In the genomic region with DNA sequence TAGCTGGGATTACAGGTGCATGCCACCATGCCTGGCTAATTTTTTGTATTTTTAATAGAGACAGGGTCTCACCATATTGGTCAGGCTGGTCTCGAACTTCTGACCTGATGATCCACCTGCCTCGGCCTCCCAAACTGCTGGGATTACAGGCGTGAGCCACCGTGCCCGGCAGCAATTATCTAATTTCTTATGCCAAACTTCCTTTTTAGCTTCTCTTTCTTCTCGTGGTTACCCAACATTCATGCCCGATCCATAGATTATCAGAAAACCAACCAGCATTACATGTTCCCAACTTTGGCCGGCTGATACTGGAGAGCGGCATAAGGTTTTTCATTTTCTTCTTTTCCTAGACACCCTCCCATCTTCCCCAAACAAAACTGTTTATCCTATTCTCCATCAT, we compare ENCODE assay signal across 29 cellular contexts.
"Had no signal": no experiment of that assay in that cellular context is flagged by ENCODE, and none has a peak within 500 bp of the region (broad histone marks: within the 10 kb centered on the region; RNA-seq: fewer than 3 reads in every experiment).

No MANE protein-coding gene starts in this region.

- H3K36me3 ChIP-seq: colonic mucosa, esophagus squamous epithelium, heart right ventricle, neural progenitor cell, right atrium auricular region, sigmoid colon, thoracic aorta, tibial nerve, upper lobe of left lung had no signal

- DNase-seq: colonic mucosa; dermis blood vessel endothelial cell; effector memory CD4-positive, alpha-beta T cell; erythroblast; esophagus squamous epithelium; foreskin melanocyte; glutamatergic neuron; heart right ventricle; hippocampal formation; left cardiac atrium; left lung; mesenchymal stem cell; mucosa of descending colon; naive B cell; sigmoid colon; stimulated activated CD4-positive, alpha-beta T cell treated with anti-CD3 and anti-CD28 coated beads, Interleukin-2, amount 100 ng/mL, for 48 hours; stimulated activated naive B cell treated with anti-CD40 and anti-IgM and Interleukin-4, amounts not matched to agents 10 μg/mL and 1 μg/mL and 100 μg/mL, for 72 hours had no signal

- H3K27me3 ChIP-seq: colonic mucosa, esophagus squamous epithelium, heart right ventricle, left lung, neural progenitor cell, right atrium auricular region, sigmoid colon, tibial nerve, upper lobe of left lung had no signal

- H3K27ac Mint-ChIP-seq: mesothelial cell of epicardium; natural killer cell treated with Interleukin-12 subunit alpha and Interleukin-12 subunit beta and Interleukin-15 and Interleukin-18, amount 100 ng/mL, for 72 hours; neural progenitor cell; progenitor cell of endocrine pancreas; stimulated activated naive B cell treated with anti-CD40 and anti-IgM and Interleukin-4, amounts not matched to agents 10 μg/mL and 1 μg/mL and 100 μg/mL, for 72 hours; stimulated activated naive CD8-positive, alpha-beta T cell treated with anti-CD3 and anti-CD28 coated beads, Interleukin-15, Interleukin-2, amounts not matched to agents 100 ng/mL and 50 ng/mL, for 24 hours had no signal

- H3K4me1 ChIP-seq: colonic mucosa, neural progenitor cell, parathyroid adenoma, right atrium auricular region, sigmoid colon, tibial nerve, upper lobe of left lung had no signal

- H3K4me3 ChIP-seq: colonic mucosa, esophagus squamous epithelium, heart right ventricle, left lung, mucosa of descending colon, neural progenitor cell, right atrium auricular region, sigmoid colon, thoracic aorta, tibial nerve, upper lobe of left lung had no signal

- H3K9me3 ChIP-seq: colonic mucosa, esophagus squamous epithelium, heart right ventricle, left lung, mucosa of descending colon, right atrium auricular region, sigmoid colon, thoracic aorta, tibial nerve, upper lobe of left lung had no signal

- H3K27me3 Mint-ChIP-seq: natural killer cell treated with Interleukin-12 subunit alpha and Interleukin-12 subunit beta and Interleukin-15 and Interleukin-18, amount 100 ng/mL, for 72 hours; progenitor cell of endocrine pancreas; stimulated activated naive B cell treated with anti-CD40 and anti-IgM and Interleukin-4, amounts not matched to agents 10 μg/mL and 1 μg/mL and 100 μg/mL, for 72 hours; stimulated activated naive CD8-positive, alpha-beta T cell treated with anti-CD3 and anti-CD28 coated beads, Interleukin-15, Interleukin-2, amounts not matched to agents 100 ng/mL and 50 ng/mL, for 24 hours had no signal

- H3K4me2 ChIP-seq: neural progenitor cell had no signal

- H3K4me1 Mint-ChIP-seq: naive B cell; neural progenitor cell; stimulated activated naive B cell treated with anti-CD40 and anti-IgM and Interleukin-4, amounts not matched to agents 10 μg/mL and 1 μg/mL and 100 μg/mL, for 72 hours had no signal

- H3K79me2 ChIP-seq: parathyroid adenoma had no signal

- H3K27ac ChIP-seq: colonic mucosa, esophagus squamous epithelium, heart right ventricle, left lung, neural progenitor cell, parathyroid adenoma, right atrium auricular region, sigmoid colon, thoracic aorta, tibial nerve, upper lobe of left lung had no signal

- H3K4me3 Mint-ChIP-seq: mesothelial cell of epicardium; naive B cell; natural killer cell treated with Interleukin-12 subunit alpha and Interleukin-12 subunit beta and Interleukin-15 and Interleukin-18, amount 100 ng/mL, for 72 hours; neural progenitor cell; stimulated activated naive B cell treated with anti-CD40 and anti-IgM and Interleukin-4, amounts not matched to agents 10 μg/mL and 1 μg/mL and 100 μg/mL, for 72 hours; stimulated activated naive CD8-positive, alpha-beta T cell treated with anti-CD3 and anti-CD28 coated beads, Interleukin-15, Interleukin-2, amounts not matched to agents 100 ng/mL and 50 ng/mL, for 24 hours had no signal

- FAIRE-seq: islet of Langerhans, urothelium cell line had no signal

- ATAC-seq: heart right ventricle; left cardiac atrium; left lung; mucosa of descending colon; natural killer cell treated with Interleukin-12 subunit alpha and Interleukin-12 subunit beta and Interleukin-15 and Interleukin-18, amount 100 ng/mL, for 72 hours; stimulated activated naive B cell treated with anti-CD40 and anti-IgM and Interleukin-4, amounts not matched to agents 10 μg/mL and 1 μg/mL and 100 μg/mL, for 72 hours had no signal

- H2AFZ ChIP-seq: neural progenitor cell, parathyroid adenoma had no signal

- H3K9ac ChIP-seq: neural progenitor cell, parathyroid adenoma had no signal

- H3K9me3 Mint-ChIP-seq: naive B cell; neural progenitor cell; stimulated activated naive B cell treated with anti-CD40 and anti-IgM and Interleukin-4, amounts not matched to agents 10 μg/mL and 1 μg/mL and 100 μg/mL, for 72 hours; stimulated activated naive CD8-positive, alpha-beta T cell treated with anti-CD3 and anti-CD28 coated beads, Interleukin-15, Interleukin-2, amounts not matched to agents 100 ng/mL and 50 ng/mL, for 24 hours had no signal

- H3K36me3 Mint-ChIP-seq: naive B cell; natural killer cell treated with Interleukin-12 subunit alpha and Interleukin-12 subunit beta and Interleukin-15 and Interleukin-18, amount 100 ng/mL, for 72 hours; stimulated activated naive B cell treated with anti-CD40 and anti-IgM and Interleukin-4, amounts not matched to agents 10 μg/mL and 1 μg/mL and 100 μg/mL, for 72 hours had no signal
